8 cellular contexts compared by ENCODE assay signal in the genomic region with DNA sequence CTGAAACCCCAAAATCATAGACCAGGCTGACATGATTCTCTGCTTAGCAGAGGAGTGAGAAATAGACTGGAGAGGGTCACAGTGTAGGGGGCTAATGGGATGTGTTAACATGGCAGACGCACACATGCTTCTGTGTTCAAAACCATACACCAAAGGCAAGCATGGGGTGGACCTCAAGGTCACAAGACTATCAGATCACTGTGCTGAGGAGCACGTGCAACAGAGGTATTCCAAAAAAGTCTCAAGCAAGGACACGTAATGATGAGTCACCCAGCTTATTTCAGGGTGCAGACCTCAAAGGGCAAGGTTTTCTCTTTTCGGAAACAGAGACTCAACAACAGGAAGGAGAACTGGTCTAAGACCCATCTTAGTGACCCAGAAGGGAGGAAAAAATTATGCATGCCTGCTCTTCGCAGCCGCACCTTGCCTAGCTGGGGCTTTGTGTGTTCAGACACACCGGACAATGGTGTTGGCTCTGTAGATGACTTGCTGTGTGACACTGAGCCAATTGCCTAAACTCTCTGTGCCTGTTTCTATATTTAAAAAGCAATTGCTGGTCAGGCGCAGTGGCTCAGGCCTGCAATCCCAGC. TPM values are rescaled to one million over a fixed set of nuclear protein-coding genes. Genes with fewer than 3 reads are reported as not detected.
DNase-seq lines count a peak whose midpoint lies in the region; ATAC-seq and TF ChIP-seq lines count a peak whose summit lies in the region.

No MANE protein-coding gene starts in this region.

- H3K27me3 ChIP-seq in adrenal gland: no peaks in the 10 kb centered on the region

- peaks cover 19 to 80% of the 10 kb centered on the region in 2 donors for H3K4me1 ChIP-seq in adrenal gland (replicated peaks in 1 of 2)

- TF ChIP-seq CTCF in adrenal gland (IDR thresholded peaks at IDR 0.05): no peak

- ATAC-seq in HG02623 (IDR thresholded peaks at IDR 0.05; ENCODE audit: unreplicated experiment) (peak; percentile 50), SK-N-SH treated with all-trans-retinoic acid at 6 μM for 48 hours (peak; percentile 33)

- intact Hi-C loops in adrenal gland (cut with DNase I): no loop called here

- peak overlapping the region in 4 of 5 donors; percentile 46 to 91 (median 76) for H3K27ac ChIP-seq in adrenal gland

- DNase-seq in GM04503 (ENCODE audit: low read depth) (peak; percentile 42), adrenal gland (peak; percentile 59 to 82 (median 73)), hippocampal formation (lab: John Stamatoyannopoulos, UW) (no peak), Ammon's horn (ENCODE audit: low spot score) (no peak), C1 segment of cervical spinal cord (lab: John Stamatoyannopoulos, UW) (no peak)
- DNase-seq in stimulated activated CD4-positive, alpha-beta T cell treated with anti-CD3 and anti-CD28 coated beads, TNF-alpha, amount 100 ng/mL, for 24 hours (ENCODE audit: low read depth in 3 of 3): peak; percentile 4 to 39 (median 26)

- no peaks in the 10 kb centered on the region for H3K36me3 ChIP-seq in adrenal gland (replicated peaks in 1 of 2)

- H3K9me3 ChIP-seq in adrenal gland (replicated peaks in 1 of 3): no peaks in the 10 kb centered on the region

- WGBS in adrenal gland, 4 donors: 30 to 56% (median 38%) methylated on average over 8 of the region's 8 CpGs

- H3K4me3 ChIP-seq in adrenal gland: no peak overlapping the region

- TF ChIP-seq POLR2A in adrenal gland (IDR thresholded peaks at IDR 0.05): peak in 1 of 2 donors; percentile 43

TF ChIP-seq in SK-N-SH treated with all-trans-retinoic acid at 6 μM for 48 hours, 23 proteins besides CTCF, POLR2A, EP300 and RAD21:
- TF ChIP-seq PPARA (CRISPR knock-in tag; IDR thresholded peaks at IDR 0.05; ENCODE audit: borderline replicate concordance) (no peak), SNAI2 (CRISPR knock-in tag; IDR thresholded peaks at IDR 0.05) (no peak), ZFP3 (CRISPR knock-in tag; IDR thresholded peaks at IDR 0.05) (no peak), GLIS3 (CRISPR knock-in tag; IDR thresholded peaks at IDR 0.05) (no peak), OSR1 (CRISPR knock-in tag; IDR thresholded peaks at IDR 0.05) (no peak), ARNTL (CRISPR knock-in tag; IDR thresholded peaks at IDR 0.05; ENCODE audit: borderline replicate concordance, low read depth) (no peak), CREB5 (CRISPR knock-in tag; IDR thresholded peaks at IDR 0.05; ENCODE audit: low read depth) (no peak), TCF4 (CRISPR knock-in tag; IDR thresholded peaks at IDR 0.05; ENCODE audit: borderline replicate concordance) (no peak), ZC3H10 (CRISPR knock-in tag; IDR thresholded peaks at IDR 0.05) (no peak), BACH2 (CRISPR knock-in tag; IDR thresholded peaks at IDR 0.05; ENCODE audit: borderline replicate concordance) (no peak), CSDC2 (CRISPR knock-in tag; IDR thresholded peaks at IDR 0.05) (no peak), ZNF70 (CRISPR knock-in tag; IDR thresholded peaks at IDR 0.05) (no peak), ZNF8 (CRISPR knock-in tag; IDR thresholded peaks at IDR 0.05) (no peak), ISL1 (CRISPR knock-in tag; IDR thresholded peaks at IDR 0.05) (no peak), ESRRG (CRISPR knock-in tag; IDR thresholded peaks at IDR 0.05) (no peak), RARB (CRISPR knock-in tag; IDR thresholded peaks at IDR 0.05) (no peak), ZNF565 (CRISPR knock-in tag; conservative IDR thresholded peaks at IDR 0.05; ENCODE audit: low read depth) (no peak)
- TF ChIP-seq, protein P1, sequence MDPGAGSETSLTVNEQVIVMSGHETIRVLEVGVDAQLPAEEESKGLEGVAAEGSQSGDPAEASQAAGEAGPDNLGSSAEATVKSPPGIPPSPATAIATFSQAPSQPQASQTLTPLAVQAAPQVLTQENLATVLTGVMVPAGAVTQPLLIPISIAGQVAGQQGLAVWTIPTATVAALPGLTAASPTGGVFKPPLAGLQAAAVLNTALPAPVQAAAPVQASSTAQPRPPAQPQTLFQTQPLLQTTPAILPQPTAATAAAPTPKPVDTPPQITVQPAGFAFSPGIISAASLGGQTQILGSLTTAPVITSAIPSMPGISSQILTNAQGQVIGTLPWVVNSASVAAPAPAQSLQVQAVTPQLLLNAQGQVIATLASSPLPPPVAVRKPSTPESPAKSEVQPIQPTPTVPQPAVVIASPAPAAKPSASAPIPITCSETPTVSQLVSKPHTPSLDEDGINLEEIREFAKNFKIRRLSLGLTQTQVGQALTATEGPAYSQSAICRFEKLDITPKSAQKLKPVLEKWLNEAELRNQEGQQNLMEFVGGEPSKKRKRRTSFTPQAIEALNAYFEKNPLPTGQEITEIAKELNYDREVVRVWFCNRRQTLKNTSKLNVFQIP (CRISPR knock-in tag; IDR thresholded peaks at IDR 0.05; ENCODE audit: borderline replicate concordance, low read depth): no peak
- TF ChIP-seq, protein P2, sequence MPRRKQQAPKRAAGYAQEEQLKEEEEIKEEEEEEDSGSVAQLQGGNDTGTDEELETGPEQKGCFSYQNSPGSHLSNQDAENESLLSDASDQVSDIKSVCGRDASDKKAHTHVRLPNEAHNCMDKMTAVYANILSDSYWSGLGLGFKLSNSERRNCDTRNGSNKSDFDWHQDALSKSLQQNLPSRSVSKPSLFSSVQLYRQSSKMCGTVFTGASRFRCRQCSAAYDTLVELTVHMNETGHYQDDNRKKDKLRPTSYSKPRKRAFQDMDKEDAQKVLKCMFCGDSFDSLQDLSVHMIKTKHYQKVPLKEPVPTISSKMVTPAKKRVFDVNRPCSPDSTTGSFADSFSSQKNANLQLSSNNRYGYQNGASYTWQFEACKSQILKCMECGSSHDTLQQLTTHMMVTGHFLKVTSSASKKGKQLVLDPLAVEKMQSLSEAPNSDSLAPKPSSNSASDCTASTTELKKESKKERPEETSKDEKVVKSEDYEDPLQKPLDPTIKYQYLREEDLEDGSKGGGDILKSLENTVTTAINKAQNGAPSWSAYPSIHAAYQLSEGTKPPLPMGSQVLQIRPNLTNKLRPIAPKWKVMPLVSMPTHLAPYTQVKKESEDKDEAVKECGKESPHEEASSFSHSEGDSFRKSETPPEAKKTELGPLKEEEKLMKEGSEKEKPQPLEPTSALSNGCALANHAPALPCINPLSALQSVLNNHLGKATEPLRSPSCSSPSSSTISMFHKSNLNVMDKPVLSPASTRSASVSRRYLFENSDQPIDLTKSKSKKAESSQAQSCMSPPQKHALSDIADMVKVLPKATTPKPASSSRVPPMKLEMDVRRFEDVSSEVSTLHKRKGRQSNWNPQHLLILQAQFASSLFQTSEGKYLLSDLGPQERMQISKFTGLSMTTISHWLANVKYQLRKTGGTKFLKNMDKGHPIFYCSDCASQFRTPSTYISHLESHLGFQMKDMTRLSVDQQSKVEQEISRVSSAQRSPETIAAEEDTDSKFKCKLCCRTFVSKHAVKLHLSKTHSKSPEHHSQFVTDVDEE (CRISPR knock-in tag; IDR thresholded peaks at IDR 0.05): no peak
- TF ChIP-seq, protein P3, sequence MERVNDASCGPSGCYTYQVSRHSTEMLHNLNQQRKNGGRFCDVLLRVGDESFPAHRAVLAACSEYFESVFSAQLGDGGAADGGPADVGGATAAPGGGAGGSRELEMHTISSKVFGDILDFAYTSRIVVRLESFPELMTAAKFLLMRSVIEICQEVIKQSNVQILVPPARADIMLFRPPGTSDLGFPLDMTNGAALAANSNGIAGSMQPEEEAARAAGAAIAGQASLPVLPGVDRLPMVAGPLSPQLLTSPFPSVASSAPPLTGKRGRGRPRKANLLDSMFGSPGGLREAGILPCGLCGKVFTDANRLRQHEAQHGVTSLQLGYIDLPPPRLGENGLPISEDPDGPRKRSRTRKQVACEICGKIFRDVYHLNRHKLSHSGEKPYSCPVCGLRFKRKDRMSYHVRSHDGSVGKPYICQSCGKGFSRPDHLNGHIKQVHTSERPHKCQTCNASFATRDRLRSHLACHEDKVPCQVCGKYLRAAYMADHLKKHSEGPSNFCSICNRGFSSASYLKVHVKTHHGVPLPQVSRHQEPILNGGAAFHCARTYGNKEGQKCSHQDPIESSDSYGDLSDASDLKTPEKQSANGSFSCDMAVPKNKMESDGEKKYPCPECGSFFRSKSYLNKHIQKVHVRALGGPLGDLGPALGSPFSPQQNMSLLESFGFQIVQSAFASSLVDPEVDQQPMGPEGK (CRISPR knock-in tag; IDR thresholded peaks at IDR 0.05; ENCODE audit: borderline replicate concordance): no peak
TF ChIP-seq in SK-N-SH treated with all-trans-retinoic acid at 6 μM for 48 hours: peak in this region for 0.

RNA-seq across cellular contexts. Expression of gene WHRN, which starts 20.3 kb away (rescaled TPM):
- total RNA-seq in adrenal gland: 100 to 1,000 TPM in 4 of 8 donors, 10 to 100 TPM in 4; 67.2 to 154 (median 96.4) TPM
- polyA plus RNA-seq in adrenal gland: 100 to 1,000 TPM in 2 of 3 donors, 10 to 100 TPM in 1; 34.8 to 359 (median 247) TPM

Comparison
In these comparisons a context has a peak if more than half of its experiments do, and no peak if none do; other contexts are left out.
1. DNase-seq: peak in GM04503 (single experiment), adrenal gland (7 of 7) and stimulated activated CD4-positive, alpha-beta T cell treated with anti-CD3 and anti-CD28 coated beads, TNF-alpha, amount 100 ng/mL, for 24 hours (3 of 3); none in hippocampal formation (0 of 2), Ammon's horn (single experiment) and C1 segment of cervical spinal cord (0 of 14).